In the genomic region with DNA sequence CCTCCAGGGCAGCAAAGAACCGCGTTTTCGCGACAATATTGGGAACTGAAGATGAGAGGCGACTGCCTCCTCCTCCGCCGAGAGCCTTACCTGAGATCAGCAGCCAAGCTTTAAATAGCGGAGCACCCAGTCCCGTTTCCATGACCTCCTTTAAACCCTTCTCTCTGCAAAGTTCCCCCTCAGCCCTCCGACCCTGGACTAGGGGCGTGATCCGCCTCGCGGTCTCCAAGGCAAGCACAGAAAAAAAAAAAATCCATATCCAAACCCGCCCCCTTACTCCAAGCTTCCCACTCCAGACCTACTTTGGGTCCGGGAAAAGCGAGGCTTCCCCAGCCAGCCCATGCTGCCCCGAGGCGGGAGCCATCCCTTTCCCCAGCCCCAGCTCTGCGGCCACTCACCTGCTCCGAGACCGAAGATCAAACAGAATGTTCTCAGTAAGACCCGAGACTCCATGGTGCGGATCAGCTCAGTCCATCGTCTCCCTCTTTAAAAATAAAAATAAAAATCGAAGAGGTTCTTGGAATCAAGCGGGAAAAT, we compare ENCODE assay signal across 1 cellular context.
TF ChIP-seq lines count a peak whose summit lies in the region.

No MANE protein-coding gene starts in this region.

TF ChIP-seq in WTC11, 78 proteins besides CTCF, POLR2A, EP300 and RAD21 (continued from another document):
- TF ChIP-seq E2F4 (CRISPR knock-in tag; IDR thresholded peaks at IDR 0.05; ENCODE audit: borderline replicate concordance, low read depth) (no peak), ZNF317 (CRISPR knock-in tag; IDR thresholded peaks at IDR 0.05; ENCODE audit: borderline replicate concordance, low read depth) (no peak), MXD4 (CRISPR knock-in tag; IDR thresholded peaks at IDR 0.05; ENCODE audit: borderline replicate concordance) (no peak), ELF4 (CRISPR knock-in tag; IDR thresholded peaks at IDR 0.05; ENCODE audit: low read depth) (no peak), ZBTB43 (CRISPR knock-in tag; IDR thresholded peaks at IDR 0.05) (no peak), ZBTB21 (CRISPR knock-in tag; IDR thresholded peaks at IDR 0.05; ENCODE audit: borderline replicate concordance) (no peak), ATF6 (CRISPR knock-in tag; IDR thresholded peaks at IDR 0.05) (no peak), ZNF671 (CRISPR knock-in tag; IDR thresholded peaks at IDR 0.05) (no peak), GTF2I (CRISPR knock-in tag; conservative IDR thresholded peaks at IDR 0.05) (no peak), E2F1 (CRISPR knock-in tag; IDR thresholded peaks at IDR 0.05) (no peak)
- TF ChIP-seq, protein P1, sequence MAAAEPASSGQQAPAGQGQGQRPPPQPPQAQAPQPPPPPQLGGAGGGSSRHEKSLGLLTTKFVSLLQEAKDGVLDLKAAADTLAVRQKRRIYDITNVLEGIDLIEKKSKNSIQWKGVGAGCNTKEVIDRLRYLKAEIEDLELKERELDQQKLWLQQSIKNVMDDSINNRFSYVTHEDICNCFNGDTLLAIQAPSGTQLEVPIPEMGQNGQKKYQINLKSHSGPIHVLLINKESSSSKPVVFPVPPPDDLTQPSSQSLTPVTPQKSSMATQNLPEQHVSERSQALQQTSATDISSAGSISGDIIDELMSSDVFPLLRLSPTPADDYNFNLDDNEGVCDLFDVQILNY (CRISPR knock-in tag; IDR thresholded peaks at IDR 0.05) = no peak
- TF ChIP-seq, protein P2, sequence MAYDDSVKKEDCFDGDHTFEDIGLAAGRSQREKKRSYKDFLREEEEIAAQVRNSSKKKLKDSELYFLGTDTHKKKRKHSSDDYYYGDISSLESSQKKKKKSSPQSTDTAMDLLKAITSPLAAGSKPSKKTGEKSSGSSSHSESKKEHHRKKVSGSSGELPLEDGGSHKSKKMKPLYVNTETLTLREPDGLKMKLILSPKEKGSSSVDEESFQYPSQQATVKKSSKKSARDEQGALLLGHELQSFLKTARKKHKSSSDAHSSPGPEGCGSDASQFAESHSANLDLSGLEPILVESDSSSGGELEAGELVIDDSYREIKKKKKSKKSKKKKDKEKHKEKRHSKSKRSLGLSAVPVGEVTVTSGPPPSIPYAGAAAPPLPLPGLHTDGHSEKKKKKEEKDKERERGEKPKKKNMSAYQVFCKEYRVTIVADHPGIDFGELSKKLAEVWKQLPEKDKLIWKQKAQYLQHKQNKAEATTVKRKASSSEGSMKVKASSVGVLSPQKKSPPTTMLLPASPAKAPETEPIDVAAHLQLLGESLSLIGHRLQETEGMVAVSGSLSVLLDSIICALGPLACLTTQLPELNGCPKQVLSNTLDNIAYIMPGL (CRISPR knock-in tag; IDR thresholded peaks at IDR 0.05) = no peak
